In the genomic region with DNA sequence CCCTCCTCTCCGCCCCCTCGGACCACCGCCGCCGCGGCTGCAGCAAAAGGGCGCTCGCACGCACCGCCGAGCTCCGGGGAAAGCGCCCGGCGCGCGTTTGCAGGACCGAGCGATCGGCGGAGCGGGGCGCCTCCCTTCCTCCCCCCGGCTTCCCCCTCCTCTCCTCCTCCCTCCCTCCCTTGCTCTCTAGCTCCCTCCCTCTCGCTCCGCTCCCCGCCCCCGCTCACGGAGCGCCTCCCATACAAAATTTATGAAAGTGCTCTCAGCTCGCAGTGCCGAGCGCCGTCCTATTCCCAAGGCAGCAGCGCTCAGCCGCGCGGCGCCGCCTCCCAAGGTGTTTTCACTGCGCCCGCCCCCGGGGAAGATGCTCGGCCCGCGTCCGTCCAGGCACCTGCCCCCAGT, we compare ENCODE assay signal across 8 cellular contexts. TPM values are rescaled to one million over a fixed set of nuclear protein-coding genes. Genes with fewer than 3 reads are reported as not detected.
DNase-seq lines count a peak whose midpoint lies in the region; ATAC-seq and TF ChIP-seq lines count a peak whose summit lies in the region.

A gene with protein sequence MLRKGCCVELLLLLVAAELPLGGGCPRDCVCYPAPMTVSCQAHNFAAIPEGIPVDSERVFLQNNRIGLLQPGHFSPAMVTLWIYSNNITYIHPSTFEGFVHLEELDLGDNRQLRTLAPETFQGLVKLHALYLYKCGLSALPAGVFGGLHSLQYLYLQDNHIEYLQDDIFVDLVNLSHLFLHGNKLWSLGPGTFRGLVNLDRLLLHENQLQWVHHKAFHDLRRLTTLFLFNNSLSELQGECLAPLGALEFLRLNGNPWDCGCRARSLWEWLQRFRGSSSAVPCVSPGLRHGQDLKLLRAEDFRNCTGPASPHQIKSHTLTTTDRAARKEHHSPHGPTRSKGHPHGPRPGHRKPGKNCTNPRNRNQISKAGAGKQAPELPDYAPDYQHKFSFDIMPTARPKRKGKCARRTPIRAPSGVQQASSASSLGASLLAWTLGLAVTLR (minus strand): TSS at position 115 of the 402 bp plus-strand sequence. CDS start 469 bp downstream, outside the sequence.

- WGBS in lower leg skin, 2 donors: 1 to 2% methylated on average over 37 to 46 of the region's 47 CpGs

- TF ChIP-seq POLR2A in lower leg skin (IDR thresholded peaks at IDR 0.05): no peak

- ATAC-seq in HG02642 (IDR thresholded peaks at IDR 0.05; ENCODE audit: poor library complexity, unreplicated experiment) (no peak), GM19035 (IDR thresholded peaks at IDR 0.05; ENCODE audit: unreplicated experiment) (no peak)

- no peak within 1 kb of the TSS for H3K27ac Mint-ChIP-seq in activated CD4-positive, alpha-beta T cell treated with anti-CD3 and anti-CD28 coated beads, Interleukin-2, amount 10 ng/mL, durations not matched to agents 24 days and 14 days

- peaks cover 18% of the 10 kb centered on the region for H3K4me1 Mint-ChIP-seq in activated CD4-positive, alpha-beta T cell treated with anti-CD3 and anti-CD28 coated beads, Interleukin-2, amount 10 ng/mL, durations not matched to agents 24 days and 14 days

- H3K4me1 ChIP-seq in colonic mucosa: peaks cover 7% of the 10 kb centered on the region

- H3K36me3 ChIP-seq in colonic mucosa: no peaks in the 10 kb centered on the region

- H3K4me3 ChIP-seq in colonic mucosa (peak within 1 kb of the TSS; percentile 50), lower leg skin (ENCODE audit: low read depth, poor library complexity, severe bottlenecking) (peak within 1 kb of the TSS; percentile 47)

- H3K27ac ChIP-seq in colonic mucosa: no peak within 1 kb of the TSS

- H3K9me3 ChIP-seq in colonic mucosa: no peaks in the 10 kb centered on the region

- H3K9ac ChIP-seq in colonic mucosa (ENCODE audit: low read depth in 2 of 2, low read length in 2 of 2): peak within 1 kb of the TSS in 1 of 2 donors; percentile 35

- TF ChIP-seq CTCF in colonic mucosa (IDR thresholded peaks at IDR 0.05) (no peak), lower leg skin (IDR thresholded peaks at IDR 0.05) (no peak)

- intact Hi-C loops in activated CD4-positive, alpha-beta T cell treated with anti-CD3 and anti-CD28 coated beads, Interleukin-2, amount 10 ng/mL, durations not matched to agents 24 days and 14 days (cut with micrococcal nuclease): loop anchor here (5.0 kb wide), 1 partner anchor 118 kb away; no protein-coding TSS in a partner anchor
- intact Hi-C loops in colonic mucosa (cut with DNase I) (loop anchor here (5.0 kb wide), 1 partner anchor 118 kb away; no protein-coding TSS in a partner anchor), lower leg skin (cut with DNase I; ENCODE audit: low total_unique reads) (loop anchor here (5.0 kb wide), 1 partner anchor 118 kb away; no protein-coding TSS in a partner anchor)

- H3K27me3 Mint-ChIP-seq in activated CD4-positive, alpha-beta T cell treated with anti-CD3 and anti-CD28 coated beads, Interleukin-2, amount 10 ng/mL, durations not matched to agents 24 days and 14 days: peaks cover 58% of the 10 kb centered on the region

- H3K36me3 Mint-ChIP-seq in activated CD4-positive, alpha-beta T cell treated with anti-CD3 and anti-CD28 coated beads, Interleukin-2, amount 10 ng/mL, durations not matched to agents 24 days and 14 days (ENCODE audit: low read depth): no peaks in the 10 kb centered on the region

- H3K9me3 Mint-ChIP-seq in activated CD4-positive, alpha-beta T cell treated with anti-CD3 and anti-CD28 coated beads, Interleukin-2, amount 10 ng/mL, durations not matched to agents 24 days and 14 days: no peaks in the 10 kb centered on the region

- peak; percentile 76 for DNase-seq in EL
- DNase-seq in NCI-H1694 (lab: John Stamatoyannopoulos, UW): peak; percentile 87
- DNase-seq in activated CD4-positive, alpha-beta T cell treated with anti-CD3 and anti-CD28 coated beads, Interleukin-2, amount 10 ng/mL, durations not matched to agents 24 days and 14 days: peak; percentile 95
- peak; percentile 62 for DNase-seq in colonic mucosa
- peak; percentile 79 to 95 for DNase-seq in lower leg skin (ENCODE audit: low spot score in 2 of 2)
- DNase-seq in stimulated activated CD8-positive, alpha-beta memory T cell treated with anti-CD3 and anti-CD28 coated beads, Interleukin-15, amount 100 ng/mL, for 1 hour (ENCODE audit: low read depth): peak; percentile 51

- peak within 1 kb of the TSS; percentile 82 for H3K4me3 Mint-ChIP-seq in activated CD4-positive, alpha-beta T cell treated with anti-CD3 and anti-CD28 coated beads, Interleukin-2, amount 10 ng/mL, durations not matched to agents 24 days and 14 days

- peaks cover 52% of the 10 kb centered on the region for H3K27me3 ChIP-seq in colonic mucosa

RNA-seq across cellular contexts. Expression of the gene that starts here (rescaled TPM):
- 1.1 and 1.2 TPM in 2 replicates for total RNA-seq in activated CD4-positive, alpha-beta T cell treated with anti-CD3 and anti-CD28 coated beads, Interleukin-2, amount 10 ng/mL, durations not matched to agents 24 days and 14 days
- total RNA-seq in colonic mucosa: under 1 TPM; 0.32 to 0.37 TPM
- 10 to 100 TPM; 19.1 to 31.5 (median 27.6) TPM for total RNA-seq in lower leg skin

Comparison
In these comparisons a context has a peak if more than half of its experiments do, and no peak if none do; other contexts are left out.
1. Peak in DNase-seq and H3K4me3 ChIP-seq in colonic mucosa; RNA of the gene not detected or under 1 TPM.